Comparison of ENCODE assay signal across 1 cellular context in the genomic region with DNA sequence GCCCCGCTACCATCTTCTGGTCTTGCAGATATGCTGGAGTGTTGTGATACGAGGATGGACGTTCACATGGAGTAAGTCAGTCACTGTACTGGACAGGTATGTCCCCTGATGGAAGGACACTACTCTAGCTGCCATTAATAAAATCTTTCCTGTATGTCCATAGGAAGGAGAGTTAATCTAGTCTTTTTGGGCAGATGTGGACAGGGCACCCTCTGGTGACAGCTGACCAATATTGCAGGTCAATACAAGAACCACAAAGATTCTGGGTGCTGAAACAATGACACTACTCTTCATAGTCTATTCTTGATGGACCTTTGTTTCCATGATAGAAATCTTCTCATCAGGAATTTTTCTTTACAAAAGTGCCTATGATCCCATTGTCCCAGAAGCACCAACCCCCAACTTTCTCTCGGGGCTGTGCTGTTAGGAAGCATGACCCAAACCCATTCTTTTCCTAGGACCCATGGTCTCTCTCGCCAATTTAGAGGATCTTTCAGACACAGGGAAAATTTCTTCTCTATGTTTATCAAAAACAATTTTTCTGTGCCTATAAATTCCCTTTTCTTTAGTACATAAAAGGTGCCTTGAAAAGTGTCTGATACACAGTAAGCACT.
TF ChIP-seq lines count a peak whose summit lies in the region.

No MANE protein-coding gene starts in this region.

TF ChIP-seq in GM23338, 12 proteins besides CTCF, POLR2A, EP300 and RAD21 (continued from another document):
- TF ChIP-seq ZNF462 (CRISPR knock-in tag; IDR thresholded peaks at IDR 0.05) = no peak
- no peak for TF ChIP-seq EZH2phosphoT487 (IDR thresholded peaks at IDR 0.05; ENCODE audit: unreplicated experiment)
- TF ChIP-seq, protein P1, sequence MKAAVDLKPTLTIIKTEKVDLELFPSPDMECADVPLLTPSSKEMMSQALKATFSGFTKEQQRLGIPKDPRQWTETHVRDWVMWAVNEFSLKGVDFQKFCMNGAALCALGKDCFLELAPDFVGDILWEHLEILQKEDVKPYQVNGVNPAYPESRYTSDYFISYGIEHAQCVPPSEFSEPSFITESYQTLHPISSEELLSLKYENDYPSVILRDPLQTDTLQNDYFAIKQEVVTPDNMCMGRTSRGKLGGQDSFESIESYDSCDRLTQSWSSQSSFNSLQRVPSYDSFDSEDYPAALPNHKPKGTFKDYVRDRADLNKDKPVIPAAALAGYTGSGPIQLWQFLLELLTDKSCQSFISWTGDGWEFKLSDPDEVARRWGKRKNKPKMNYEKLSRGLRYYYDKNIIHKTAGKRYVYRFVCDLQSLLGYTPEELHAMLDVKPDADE (IDR thresholded peaks at IDR 0.05) = no peak
